ENCODE assay signal across 25 cellular contexts in the genomic region with DNA sequence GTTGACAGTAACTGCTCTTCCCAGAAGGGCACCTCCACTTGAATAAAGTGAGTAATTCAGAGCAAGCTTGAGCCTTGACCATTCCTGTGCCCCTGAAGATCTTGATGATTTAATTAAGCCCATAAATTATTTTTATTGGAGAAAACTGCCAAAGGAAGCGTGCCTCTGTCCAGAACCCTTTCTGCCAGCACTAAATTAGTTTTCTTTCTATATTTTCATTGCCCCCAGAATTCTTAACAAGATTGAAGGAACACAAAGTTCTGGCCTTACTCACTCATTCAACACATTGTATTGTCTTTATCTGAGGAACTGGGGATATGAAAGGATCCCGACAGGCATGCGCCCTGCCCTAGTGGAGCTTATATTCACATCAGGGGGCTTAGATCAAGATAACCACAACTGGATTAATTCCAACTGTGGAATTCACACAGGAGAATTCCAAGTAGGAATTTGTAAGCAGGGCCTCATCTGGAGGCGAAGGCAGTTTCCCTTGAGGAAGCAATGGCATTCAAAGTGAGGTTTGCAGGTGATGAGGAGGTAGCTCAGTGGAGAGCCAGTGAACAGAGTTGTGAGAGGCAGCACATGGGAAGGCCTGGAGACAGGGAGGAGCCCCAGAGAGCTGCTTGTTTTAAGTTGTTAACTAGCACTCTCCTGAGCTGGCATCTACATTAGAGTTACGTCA. TPM values are rescaled to one million over a fixed set of nuclear protein-coding genes. Genes with fewer than 3 reads are reported as not detected.
DNase-seq lines count a peak whose midpoint lies in the region; ATAC-seq and TF ChIP-seq lines count a peak whose summit lies in the region.
"Had no signal": no experiment of that assay in that cellular context is flagged by ENCODE, and none has a peak within 500 bp of the region (broad histone marks: within the 10 kb centered on the region; RNA-seq: fewer than 3 reads in every experiment).

No MANE protein-coding gene starts in this region.

- H3K9ac ChIP-seq in SK-N-SH = no peak overlapping the region

- TF ChIP-seq CTCF in SK-N-SH (IDR thresholded peaks at IDR 0.05) (no peak), choroid plexus epithelial cell (conservative IDR thresholded peaks at IDR 0.05; ENCODE audit: low read depth, low read length) (no peak), ascending aorta (IDR thresholded peaks at IDR 0.05) (no peak)

- no peaks in the 10 kb centered on the region for H3F3A ChIP-seq in SK-N-SH (replicated peaks; ENCODE audit: insufficient read depth)

- H3K4me3 ChIP-seq in SK-N-SH (ENCODE audit: low read depth in 2 of 2, low read length in 1 of 2) = no peak overlapping the region
- no peak overlapping the region for H3K4me3 ChIP-seq in choroid plexus epithelial cell (ENCODE audit: low read depth, low read length)
- H3K4me3 ChIP-seq in mesodermal cell (ENCODE audit: extremely low read depth, insufficient read depth, low read length, poor library complexity, severe bottlenecking) = no peak overlapping the region
- no peak overlapping the region for H3K4me3 ChIP-seq in ascending aorta
- H3K4me3 ChIP-seq: breast epithelium, coronary artery, thoracic aorta had no signal

- 92% methylated on average over 5 of the region's 5 CpGs for WGBS in SK-N-SH (ENCODE audit: low lambda C conversion rate)
- 84 to 93% methylated on average over 2 of the region's 5 CpGs for WGBS in mesodermal cell (ENCODE audit: insufficient coverage in 2 of 2), 2 experiments

- H3K27ac ChIP-seq in SK-N-SH (ENCODE audit: low read depth in 2 of 2, low read length in 1 of 2) (no peak overlapping the region), mesodermal cell (ENCODE audit: low read depth, low read length, severe bottlenecking) (peak overlapping the region; percentile 51), ascending aorta (no peak overlapping the region)
- H3K27ac ChIP-seq: 22Rv1, coronary artery, thoracic aorta had no signal

- no peaks in the 10 kb centered on the region for H3K79me2 ChIP-seq in SK-N-SH (ENCODE audit: insufficient read depth)

- peaks cover 6 to 19% of the 10 kb centered on the region in 2 experiments for H3K36me3 ChIP-seq in SK-N-SH (replicated peaks in 1 of 2; ENCODE audit: control insufficient read depth in 1 of 2, insufficient read depth in 2 of 2, low read length in 1 of 2)
- H3K36me3 ChIP-seq in mesodermal cell (ENCODE audit: control insufficient read depth, insufficient read depth, low read length) = peaks cover 15% of the 10 kb centered on the region
- peaks cover 0 to 14% of the 10 kb centered on the region in 2 donors for H3K36me3 ChIP-seq in ascending aorta
- H3K36me3 ChIP-seq: breast epithelium had no signal

- H3K4me1 ChIP-seq in SK-N-SH (ENCODE audit: control insufficient read depth in 1 of 2, insufficient read depth in 2 of 2, low read depth in 1 of 2, low read length in 1 of 2) (peaks cover 0 to 4% of the 10 kb centered on the region in 2 experiments; a peak in 1 of 4 replicates), mesodermal cell (ENCODE audit: control insufficient read depth, insufficient read depth, low read length, poor library complexity, severe bottlenecking) (peaks cover 6% of the 10 kb centered on the region), ascending aorta (no peaks in the 10 kb centered on the region)
- H3K4me1 ChIP-seq: breast epithelium had no signal

- intact Hi-C loops in ascending aorta (cut with DNase I) = no loop called here

- H2AFZ ChIP-seq in SK-N-SH (ENCODE audit: low read depth) = no peak overlapping the region

- no peaks in the 10 kb centered on the region for H4K20me1 ChIP-seq in SK-N-SH (ENCODE audit: insufficient read depth)

- H3K9me3 ChIP-seq in SK-N-SH (no peaks in the 10 kb centered on the region), mesodermal cell (ENCODE audit: control insufficient read depth, low read length) (peaks cover 5% of the 10 kb centered on the region), ascending aorta (no peaks in the 10 kb centered on the region)
- H3K9me3 ChIP-seq: breast epithelium, thoracic aorta had no signal

- no peak overlapping the region for H3K4me2 ChIP-seq in SK-N-SH

- no peak for TF ChIP-seq RAD21 in SK-N-SH (IDR thresholded peaks at IDR 0.05; ENCODE audit: low read length)

- POLR2A ChIA-PET in SK-N-SH (lab: Yijun Ruan, JAX) = interaction anchor here (0.6 kb wide), 1 partner anchor 13 kb away, joined by 4 read pairs; no protein-coding TSS in a partner anchor

- TF ChIP-seq EP300 in SK-N-SH (IDR thresholded peaks at IDR 0.05; ENCODE audit: borderline replicate concordance in 1 of 2, low read depth in 1 of 2, low read length in 1 of 2) = no peak

- peak; percentile 22 for ATAC-seq in SK-N-SH treated with all-trans-retinoic acid at 6 μM for 48 hours
- ATAC-seq in HG03139 (IDR thresholded peaks at IDR 0.05; ENCODE audit: unreplicated experiment) = no peak
- no peak for ATAC-seq in GM18858 (IDR thresholded peaks at IDR 0.05; ENCODE audit: unreplicated experiment)
- ATAC-seq: activated naive CD8-positive, alpha-beta T cell treated with anti-CD3 and anti-CD28 coated beads, Interleukin-2, amount 50 U/mL, for 24 hours; left colon had no signal

- DNase-seq in SK-N-SH (no peak), choroid plexus epithelial cell (ENCODE audit: low read depth) (peak; percentile 44), ascending aorta (ENCODE audit: low spot score in 2 of 2) (no peak)
- DNase-seq in stimulated activated CD4-positive, alpha-beta T cell treated with anti-CD3 and anti-CD28 coated beads, Interleukin-12 subunit alpha, Interleukin-12 subunit beta, amount 100 ng/mL, for 4 hours = no peak
- DNase-seq: activated CD4-positive, alpha-beta memory T cell treated with anti-CD3 and anti-CD28 coated beads for 36 hours; activated CD4-positive, CD25-positive, alpha-beta regulatory T cell; activated effector memory CD4-positive, alpha-beta T cell treated with anti-CD3 and anti-CD28 coated beads, Interleukin-2, amount 50 U/mL, for 16 hours; activated naive CD8-positive, alpha-beta T cell treated with anti-CD3 and anti-CD28 coated beads, Interleukin-2, amount 50 U/mL, for 24 hours; AML-193; DND-41; glutamatergic neuron; left colon; NCI-H187; NCI-H526 treated with DMSO at 0.1 percent for 48 hours; posterior cingulate gyrus; stimulated activated CD4-positive, alpha-beta T cell treated with anti-CD3 and anti-CD28 coated beads, Interleukin-4, amount 100 ng/mL, for 1 hour; stimulated activated naive CD4-positive, alpha-beta T cell had no signal

- H3K27me3 ChIP-seq in SK-N-SH (ENCODE audit: insufficient read depth) (no peaks in the 10 kb centered on the region), ascending aorta (no peaks in the 10 kb centered on the region)
- H3K27me3 ChIP-seq: breast epithelium had no signal

- no peaks in the 10 kb centered on the region for H3K9me2 ChIP-seq in SK-N-SH

- CTCF ChIA-PET in SK-N-SH (lab: Yijun Ruan, JAX) = interaction anchor here (0.6 to 1.3 kb wide), 4 partner anchors 9 to 424 kb away, joined by 3 to 6 read pairs (median 3); no protein-coding TSS in a partner anchor

TF ChIP-seq in SK-N-SH, 30 proteins besides CTCF, POLR2A, EP300 and RAD21 (continues in another document):
- TF ChIP-seq GATA2 (CRISPR knock-in tag; IDR thresholded peaks at IDR 0.05) (no peak), RCOR1 (IDR thresholded peaks at IDR 0.05; ENCODE audit: low read length) (no peak), MXI1 (IDR thresholded peaks at IDR 0.05; ENCODE audit: low read depth, low read length) (no peak), MAX (IDR thresholded peaks at IDR 0.05; ENCODE audit: low read depth) (no peak), TAF1 (IDR thresholded peaks at IDR 0.05; ENCODE audit: borderline replicate concordance, low read depth, low read length) (no peak), RFX5 (IDR thresholded peaks at IDR 0.05; ENCODE audit: low read length) (no peak), RXRA (IDR thresholded peaks at IDR 0.05; ENCODE audit: borderline replicate concordance, low read depth) (no peak), USF1 (IDR thresholded peaks at IDR 0.05; ENCODE audit: borderline replicate concordance, low read depth) (no peak), MEF2A (IDR thresholded peaks at IDR 0.05; ENCODE audit: borderline replicate concordance, low read depth) (no peak), FOXJ3 (CRISPR knock-in tag; IDR thresholded peaks at IDR 0.05) (no peak)
- TF ChIP-seq, protein P1, sequence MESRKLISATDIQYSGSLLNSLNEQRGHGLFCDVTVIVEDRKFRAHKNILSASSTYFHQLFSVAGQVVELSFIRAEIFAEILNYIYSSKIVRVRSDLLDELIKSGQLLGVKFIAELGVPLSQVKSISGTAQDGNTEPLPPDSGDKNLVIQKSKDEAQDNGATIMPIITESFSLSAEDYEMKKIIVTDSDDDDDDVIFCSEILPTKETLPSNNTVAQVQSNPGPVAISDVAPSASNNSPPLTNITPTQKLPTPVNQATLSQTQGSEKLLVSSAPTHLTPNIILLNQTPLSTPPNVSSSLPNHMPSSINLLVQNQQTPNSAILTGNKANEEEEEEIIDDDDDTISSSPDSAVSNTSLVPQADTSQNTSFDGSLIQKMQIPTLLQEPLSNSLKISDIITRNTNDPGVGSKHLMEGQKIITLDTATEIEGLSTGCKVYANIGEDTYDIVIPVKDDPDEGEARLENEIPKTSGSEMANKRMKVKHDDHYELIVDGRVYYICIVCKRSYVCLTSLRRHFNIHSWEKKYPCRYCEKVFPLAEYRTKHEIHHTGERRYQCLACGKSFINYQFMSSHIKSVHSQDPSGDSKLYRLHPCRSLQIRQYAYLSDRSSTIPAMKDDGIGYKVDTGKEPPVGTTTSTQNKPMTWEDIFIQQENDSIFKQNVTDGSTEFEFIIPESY (IDR thresholded peaks at IDR 0.05; ENCODE audit: borderline replicate concordance, low read depth) = no peak

RNA-seq across cellular contexts. Expression of gene PTRHD1, which starts 21.1 kb away (rescaled TPM):
- polyA plus RNA-seq in SK-N-SH (2012; rRNA removed) = 65.6 and 74.4 TPM in 2 replicates
- polyA plus RNA-seq in SK-N-SH (2012; cell fraction: cytosol; rRNA removed) = 48.7 and 60.6 TPM in 2 replicates
- 20.7 and 40.3 TPM in 2 replicates for polyA plus RNA-seq in SK-N-SH (2012; cell fraction: nucleus; rRNA removed)
- polyA plus RNA-seq in mesodermal cell (2013, experiment 1 of 2) = 39.8 TPM
- polyA plus RNA-seq in mesodermal cell (2013, experiment 2 of 2) = 22.5 TPM
- total RNA-seq in ascending aorta = 18.8 TPM

RNA-seq across cellular contexts. Expression of gene CENPO, which starts 21.2 kb away (rescaled TPM):
- 18.3 and 22.5 TPM in 2 replicates for polyA plus RNA-seq in SK-N-SH (2012; rRNA removed)
- polyA plus RNA-seq in SK-N-SH (2012; cell fraction: cytosol; rRNA removed) = 10.7 and 15.0 TPM in 2 replicates
- polyA plus RNA-seq in SK-N-SH (2012; cell fraction: nucleus; rRNA removed) = 30.2 and 35.8 TPM in 2 replicates
- polyA plus RNA-seq in mesodermal cell (2013, experiment 1 of 2) = 28.9 TPM
- polyA plus RNA-seq in mesodermal cell (2013, experiment 2 of 2) = 26.7 TPM
- total RNA-seq in ascending aorta = not detected
